ENCODE assay signal across 8 cellular contexts in the genomic region with DNA sequence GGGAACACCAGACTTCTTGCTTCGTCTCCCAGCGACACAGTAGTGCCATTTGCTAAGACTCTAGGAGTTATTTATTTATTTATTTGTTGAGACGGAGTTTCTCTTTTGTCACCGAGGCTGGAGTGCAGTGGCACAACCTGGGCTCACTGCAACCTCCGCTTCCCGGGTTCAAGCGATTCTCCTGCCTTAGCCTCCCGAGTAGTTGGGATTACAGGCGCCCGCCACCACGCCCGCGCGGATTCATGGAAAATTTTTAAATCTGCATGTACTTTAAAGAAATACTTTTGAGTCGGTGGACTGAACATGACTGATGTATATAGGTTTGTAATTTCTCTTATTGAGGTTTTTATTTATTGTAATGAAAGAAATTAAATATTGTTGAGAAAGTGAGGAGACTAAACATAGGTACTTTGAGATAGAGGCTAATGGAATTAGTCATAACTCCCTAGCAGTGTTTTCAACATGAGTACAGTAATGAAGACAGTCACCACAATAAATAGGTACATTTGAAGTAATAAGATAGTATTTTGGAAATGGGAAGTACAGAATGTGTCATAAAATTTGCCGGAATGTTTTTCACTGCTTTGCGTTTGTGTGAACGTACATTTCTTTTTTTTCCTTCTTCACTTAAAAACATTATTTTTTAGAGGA. TPM values are rescaled to one million over a fixed set of nuclear protein-coding genes. Genes with fewer than 3 reads are reported as not detected.
DNase-seq lines count a peak whose midpoint lies in the region; ATAC-seq and TF ChIP-seq lines count a peak whose summit lies in the region.

No MANE protein-coding gene starts in this region.

- CTCF ChIA-PET in A673 (lab: Charles Lee): no interaction called here
- CTCF ChIA-PET in HEK293T (lab: Yijun Ruan, JAX): no interaction called here

- intact Hi-C loops in A673 (cut with micrococcal nuclease; ENCODE audit: unreplicated experiment): no loop called here

- peaks cover 56% of the 10 kb centered on the region for H3K4me1 Mint-ChIP-seq in brain

- TF ChIP-seq CTCF in A673 (conservative IDR thresholded peaks at IDR 0.05; ENCODE audit: low read depth, low read length) (no peak), brain (conservative IDR thresholded peaks at IDR 0.05) (no peak)

- no peak overlapping the region for H2AK5ac ChIP-seq in mesendoderm (ENCODE audit: low read length)

- H3K27ac Mint-ChIP-seq in brain: peak overlapping the region; percentile 93 to 98 (median 96)

- H3K4ac ChIP-seq in mesendoderm (ENCODE audit: low read depth, low read length): peak overlapping the region; percentile 26

- H2BK120ac ChIP-seq in mesendoderm (ENCODE audit: low read depth, low read length): no peak overlapping the region

- no peak overlapping the region for H4K8ac ChIP-seq in mesendoderm (ENCODE audit: low read depth, low read length)

- H3K36me3 ChIP-seq in A673 (ENCODE audit: insufficient read depth, low read length, poor library complexity, severe bottlenecking): no peaks in the 10 kb centered on the region
- no peaks in the 10 kb centered on the region for H3K36me3 ChIP-seq in mesendoderm (ENCODE audit: control insufficient read depth, insufficient read depth, low read length)

- H3K9ac ChIP-seq in mesendoderm (ENCODE audit: low read length): peak overlapping the region; percentile 90

- DNase-seq in A673 (ENCODE audit: low spot score): no peak
- DNase-seq in mesendoderm: no peak
- DNase-seq in NCI-H2171 (lab: John Stamatoyannopoulos, UW): no peak
- no peak for DNase-seq in islet precursor cell
- DNase-seq in HEK293T (ENCODE audit: extremely low spot score): no peak
- DNase-seq in superior temporal gyrus (ENCODE audit: extremely low spot score): no peak

- peak overlapping the region; percentile 95 for H3K27ac ChIP-seq in A673 (ENCODE audit: low read depth, low read length, poor library complexity, severe bottlenecking)
- H3K27ac ChIP-seq in mesendoderm (ENCODE audit: low read depth, low read length): no peak overlapping the region

- H3K79me2 ChIP-seq in mesendoderm (ENCODE audit: control insufficient read depth, insufficient read depth, low read length): peaks cover 13% of the 10 kb centered on the region

- H3K79me1 ChIP-seq in mesendoderm (ENCODE audit: low read length): peaks cover 1% of the 10 kb centered on the region

- H3K9me3 ChIP-seq in A673 (ENCODE audit: low read depth, low read length, poor library complexity, severe bottlenecking): no peaks in the 10 kb centered on the region

- peak overlapping the region; percentile 95 for H3K56ac ChIP-seq in mesendoderm (ENCODE audit: low read length)

- 100% methylated on average over 1 of the region's 18 CpGs for WGBS in mesendoderm (ENCODE audit: extremely low coverage, insufficient coverage, low lambda C conversion rate)

- peaks cover 7% of the 10 kb centered on the region for H3K36me3 Mint-ChIP-seq in brain

- POLR2A ChIA-PET in A673 (lab: Charles Lee; ENCODE audit: low non-redundant PET): no interaction called here
- POLR2A ChIA-PET in HEK293T (lab: Yijun Ruan, JAX): interaction anchor here (1.3 kb wide), 1 partner anchor 105 kb away, joined by 5 read pairs; no protein-coding TSS in a partner anchor

- H3K27me3 Mint-ChIP-seq in brain: peaks cover 22% of the 10 kb centered on the region

- H3K4me1 ChIP-seq in A673 (ENCODE audit: insufficient read depth, low read length, poor library complexity, severe bottlenecking) (peaks cover 11% of the 10 kb centered on the region), mesendoderm (ENCODE audit: control insufficient read depth, low read depth, low read length) (no peaks in the 10 kb centered on the region)

- H3K9me3 Mint-ChIP-seq in brain: peaks cover 0 to 6% (median 0%) of the 10 kb centered on the region in 5 experiments

- peak overlapping the region; percentile 67 for H3K4me2 ChIP-seq in mesendoderm (ENCODE audit: low read length)

- peak overlapping the region; percentile 22 for H3K18ac ChIP-seq in mesendoderm (ENCODE audit: low read length)

- no peak overlapping the region for H4K5ac ChIP-seq in mesendoderm (ENCODE audit: low read length)

- H3K4me3 ChIP-seq in A673 (ENCODE audit: low read depth, low read length, poor library complexity, severe bottlenecking) (peak overlapping the region; percentile 86), mesendoderm (ENCODE audit: low read length) (peak overlapping the region; percentile 64)

- H3K27me3 ChIP-seq in A673 (replicated peaks; ENCODE audit: insufficient read depth, low read depth, low read length, poor library complexity) (no peaks in the 10 kb centered on the region), mesendoderm (ENCODE audit: insufficient read depth, low read length, poor library complexity) (no peaks in the 10 kb centered on the region)

- no peak overlapping the region for H2BK15ac ChIP-seq in mesendoderm (replicated peaks; ENCODE audit: low read depth)

- peak; percentile 0 for ATAC-seq in HG02610 (IDR thresholded peaks at IDR 0.05; ENCODE audit: unreplicated experiment)

- H3K23ac ChIP-seq in mesendoderm (ENCODE audit: low read length): no peak overlapping the region

- TSS peak; percentile 35 for BruUV-seq in A673 (replicated peaks; lab: Mats Ljungman, UMichigan)

- H2BK5ac ChIP-seq in mesendoderm (ENCODE audit: low read length): no peak overlapping the region

- H3K4me3 Mint-ChIP-seq in brain: peak overlapping the region; percentile 96 to 99 (median 99)

TF ChIP-seq in HEK293T, 16 proteins besides CTCF, POLR2A, EP300 and RAD21:
- TF ChIP-seq NFRKB (IDR thresholded peaks at IDR 0.05): no peak
- TF ChIP-seq FOXA1 (IDR thresholded peaks at IDR 0.05): no peak
- no peak for TF ChIP-seq SP1 (IDR thresholded peaks at IDR 0.05)
- no peak for TF ChIP-seq FOXM1 (IDR thresholded peaks at IDR 0.05; ENCODE audit: borderline replicate concordance)
- no peak for TF ChIP-seq CTBP1 (IDR thresholded peaks at IDR 0.05; ENCODE audit: borderline replicate concordance)
- TF ChIP-seq ZNF384 (IDR thresholded peaks at IDR 0.05): no peak
- TF ChIP-seq FOXK2 (IDR thresholded peaks at IDR 0.05): no peak
- no peak for TF ChIP-seq BHLHE40 (IDR thresholded peaks at IDR 0.05; ENCODE audit: borderline replicate concordance)
- no peak for TF ChIP-seq TARDBP (IDR thresholded peaks at IDR 0.05)
- no peak for TF ChIP-seq SUZ12 (IDR thresholded peaks at IDR 0.05)
- no peak for TF ChIP-seq ELF4 (IDR thresholded peaks at IDR 0.05)
- TF ChIP-seq L3MBTL2 (conservative IDR thresholded peaks at IDR 0.05): no peak
- TF ChIP-seq ARNT (IDR thresholded peaks at IDR 0.05): no peak
- no peak for TF ChIP-seq HDGF (IDR thresholded peaks at IDR 0.05; ENCODE audit: borderline replicate concordance)
- TF ChIP-seq LEF1 (IDR thresholded peaks at IDR 0.05; ENCODE audit: borderline replicate concordance): no peak
- TF ChIP-seq, protein P1, sequence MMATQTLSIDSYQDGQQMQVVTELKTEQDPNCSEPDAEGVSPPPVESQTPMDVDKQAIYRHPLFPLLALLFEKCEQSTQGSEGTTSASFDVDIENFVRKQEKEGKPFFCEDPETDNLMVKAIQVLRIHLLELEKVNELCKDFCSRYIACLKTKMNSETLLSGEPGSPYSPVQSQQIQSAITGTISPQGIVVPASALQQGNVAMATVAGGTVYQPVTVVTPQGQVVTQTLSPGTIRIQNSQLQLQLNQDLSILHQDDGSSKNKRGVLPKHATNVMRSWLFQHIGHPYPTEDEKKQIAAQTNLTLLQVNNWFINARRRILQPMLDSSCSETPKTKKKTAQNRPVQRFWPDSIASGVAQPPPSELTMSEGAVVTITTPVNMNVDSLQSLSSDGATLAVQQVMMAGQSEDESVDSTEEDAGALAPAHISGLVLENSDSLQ (IDR thresholded peaks at IDR 0.05): no peak

RNA-seq across cellular contexts. Expression of gene MTX2, which starts 1.0 kb away (rescaled TPM):
- total RNA-seq in A673 (2021): 31.1 and 35.1 TPM in 2 replicates
- polyA plus RNA-seq in brain (ENCODE audit: insufficient read depth, low read depth, low replicate concordance): 42.3 TPM
- 38.3 TPM for polyA plus RNA-seq in mesendoderm (2013, experiment 1 of 2)
- 45.7 TPM for polyA plus RNA-seq in mesendoderm (2013, experiment 2 of 2)
